In genomic region chr13:87671031-87671823, GRCh38 we compare ENCODE assay signal across 1 cellular context.
TF ChIP-seq lines count a peak whose summit lies in the region.

SLITRK5 (plus strand) TSS chr13:87671371; CDS start chr13:87675389, 4,018 bp downstream.

TF ChIP-seq in HepG2, 621 proteins besides CTCF, POLR2A, EP300 and RAD21 (continued from another document):
- TF ChIP-seq ZBTB39 (CRISPR knock-in tag; IDR thresholded peaks at IDR 0.05) = no peak
- peak in 1 of 2 experiments; percentile 78; a peak in 2 of 4 replicates for TF ChIP-seq HMGXB4 (CRISPR knock-in tag; IDR thresholded peaks at IDR 0.05; ENCODE audit: borderline replicate concordance in 1 of 2, low read depth in 1 of 2)
- TF ChIP-seq SRY (CRISPR knock-in tag; IDR thresholded peaks at IDR 0.05) = 0 out of 2 replicates have a peak, but pooled peaks have one; percentile 43
- no peak for TF ChIP-seq CBFB (CRISPR knock-in tag; IDR thresholded peaks at IDR 0.05)
- TF ChIP-seq ZNF331 (CRISPR knock-in tag; IDR thresholded peaks at IDR 0.05) = no peak
- TF ChIP-seq TFE3 (CRISPR knock-in tag; IDR thresholded peaks at IDR 0.05) = no peak
- 0 out of 2 replicates have a peak, but pooled peaks have one; percentile 14 for TF ChIP-seq ZNF225 (CRISPR knock-in tag; IDR thresholded peaks at IDR 0.05)
- no peak for TF ChIP-seq ZNF713 (CRISPR knock-in tag; IDR thresholded peaks at IDR 0.05)
- TF ChIP-seq FOXO1 (CRISPR knock-in tag; IDR thresholded peaks at IDR 0.05) = no peak
- TF ChIP-seq MXI1 (IDR thresholded peaks at IDR 0.05; ENCODE audit: borderline replicate concordance, low read depth, low read length) = no peak
- TF ChIP-seq RXRB (CRISPR knock-in tag; IDR thresholded peaks at IDR 0.05; ENCODE audit: borderline replicate concordance) = no peak
TF ChIP-seq in HepG2: peak in this region for 22.
